Comparison of ENCODE assay signal across 9 cellular contexts in genomic region chr3:144128117-144128892, GRCh38.
DNase-seq lines count a peak whose midpoint lies in the region; ATAC-seq, FAIRE-seq and TF ChIP-seq lines count a peak whose summit lies in the region.
"Had no signal": no experiment of that assay in that cellular context is flagged by ENCODE, and none has a peak within 500 bp of the region (broad histone marks: within the 10 kb centered on the region; RNA-seq: fewer than 3 reads in every experiment).

No MANE protein-coding gene starts in this region.

- H3K27me3 Mint-ChIP-seq in chondrocyte (ENCODE audit: low read depth), result no peaks in the 10 kb centered on the region

- H3K36me3 Mint-ChIP-seq in chondrocyte (ENCODE audit: low read depth), result no peaks in the 10 kb centered on the region

- DNase-seq in DMS53 (lab: John Stamatoyannopoulos, UW) (peak; percentile 3), DMS53 treated with DMSO at 0.1 percent for 48 hours (lab: John Stamatoyannopoulos, UW; ENCODE audit: unreplicated experiment) (no peak), NCI-H446 treated with DMSO at 0.1 percent for 48 hours (lab: John Stamatoyannopoulos, UW) (peak; percentile 21), smooth muscle cell (lab: John Stamatoyannopoulos, UW; ENCODE audit: unreplicated experiment) (no peak), D721Med (ENCODE audit: insufficient read length, low spot score) (no peak), chondrocyte (ENCODE audit: low spot score) (no peak), AML-193 (lab: John Stamatoyannopoulos, UW) (no peak)

- no peaks in the 10 kb centered on the region for H4K20me1 ChIP-seq in smooth muscle cell (ENCODE audit: low read depth)

- no peaks in the 10 kb centered on the region for H3K9me3 ChIP-seq in smooth muscle cell (replicated peaks; ENCODE audit: low read depth)

- peaks cover 16% of the 10 kb centered on the region for H3K4me1 ChIP-seq in smooth muscle cell (ENCODE audit: low read depth)

- no peak for TF ChIP-seq CTCF in smooth muscle cell (IDR thresholded peaks at IDR 0.05; ENCODE audit: borderline replicate concordance, insufficient read depth, poor library complexity, severe bottlenecking)
- no peak for TF ChIP-seq CTCF in D721Med (IDR thresholded peaks at IDR 0.05; ENCODE audit: insufficient read depth, missing control alignments)
- TF ChIP-seq CTCF in chondrocyte (IDR thresholded peaks at IDR 0.05), result no peak

- no peaks in the 10 kb centered on the region for H3K79me2 ChIP-seq in smooth muscle cell (ENCODE audit: low read depth)

- peak; percentile 91 for ATAC-seq in HG02870 (IDR thresholded peaks at IDR 0.05; ENCODE audit: unreplicated experiment)

- H3K27ac Mint-ChIP-seq in chondrocyte (ENCODE audit: unreplicated experiment), result no peak overlapping the region

- 51% methylated on average over 6 of the region's 6 CpGs for WGBS in smooth muscle cell (ENCODE audit: low lambda C conversion rate)

- no peak overlapping the region for H3K4me3 ChIP-seq in smooth muscle cell

- H3F3A ChIP-seq in smooth muscle cell (ENCODE audit: low read depth), result no peaks in the 10 kb centered on the region

- H3K9ac ChIP-seq in smooth muscle cell (ENCODE audit: low read depth), result no peak overlapping the region

- H3K9me3 Mint-ChIP-seq in chondrocyte (ENCODE audit: low read depth), result peaks cover 11% of the 10 kb centered on the region

- peak overlapping the region; percentile 41 for H3K4me2 ChIP-seq in smooth muscle cell

- no peak overlapping the region for H2AFZ ChIP-seq in smooth muscle cell (ENCODE audit: low read depth)

- no peaks in the 10 kb centered on the region for H3K36me3 ChIP-seq in smooth muscle cell (ENCODE audit: low read depth)

- H3K27me3 ChIP-seq in smooth muscle cell (ENCODE audit: low read depth), result no peaks in the 10 kb centered on the region

- H3K4me3 Mint-ChIP-seq in chondrocyte (ENCODE audit: unreplicated experiment), result no peak overlapping the region

- no peak for FAIRE-seq in D721Med (lab: Jason Lieb, UNC)

- H3K27ac ChIP-seq in smooth muscle cell (ENCODE audit: low read depth), result no peak overlapping the region
- H3K27ac ChIP-seq: 22Rv1 had no signal

- no peaks in the 10 kb centered on the region for H3K4me1 Mint-ChIP-seq in chondrocyte (ENCODE audit: low read depth)

Comparison
In these comparisons a context has a peak if more than half of its experiments do, and no peak if none do; other contexts are left out.
1. DNase-seq: peak in DMS53 (single experiment) and NCI-H446 treated with DMSO at 0.1 percent for 48 hours (single experiment); none in DMS53 treated with DMSO at 0.1 percent for 48 hours (single experiment), smooth muscle cell (single experiment), D721Med (single experiment), chondrocyte (single experiment) and AML-193 (0 of 2).